ENCODE assay signal across 8 cellular contexts in the genomic region with DNA sequence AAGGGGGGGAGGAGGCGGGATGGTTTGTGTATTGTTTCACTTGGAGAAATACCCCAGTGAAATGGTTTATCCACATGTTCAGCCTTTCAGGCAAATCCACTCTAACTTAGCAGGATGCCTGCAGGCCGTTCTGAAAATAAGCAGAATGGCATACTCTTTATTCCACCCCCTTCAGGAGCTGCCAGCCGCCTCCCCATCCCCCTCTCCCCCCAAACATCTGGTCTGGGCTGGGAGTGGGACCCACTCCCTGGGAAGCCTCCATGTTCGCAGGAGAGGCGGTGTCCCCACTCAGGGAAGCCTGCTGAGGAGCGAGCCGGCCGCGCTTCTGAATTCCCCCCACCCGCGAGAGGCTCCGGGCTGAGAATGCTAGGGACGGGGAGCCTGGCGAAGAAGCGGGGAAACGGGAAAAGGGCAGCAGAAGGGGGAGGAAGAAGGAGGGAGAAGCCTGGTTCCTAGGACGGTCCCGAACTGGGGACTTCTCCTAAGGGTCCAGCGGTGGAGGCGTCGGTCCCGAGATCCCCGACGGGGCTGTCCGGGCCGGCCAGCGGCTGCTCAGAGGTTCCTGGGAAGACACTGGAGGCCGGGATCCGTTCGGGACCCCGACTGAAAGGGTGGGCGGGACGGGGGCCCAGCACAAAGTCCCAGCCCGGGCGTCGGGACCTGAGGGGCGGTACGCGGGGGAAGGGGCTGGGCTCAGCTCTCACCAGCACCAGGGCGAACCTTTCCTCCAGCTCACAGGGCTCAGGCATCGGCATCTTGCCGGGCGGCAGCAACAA. TPM values are rescaled to one million over a fixed set of nuclear protein-coding genes. Genes with fewer than 3 reads are reported as not detected.
DNase-seq lines count a peak whose midpoint lies in the region; ATAC-seq and TF ChIP-seq lines count a peak whose summit lies in the region.

No MANE protein-coding gene starts in this region.

- H3K4me3 ChIP-seq in epithelial cell of esophagus (ENCODE audit: low read length) (peak overlapping the region; percentile 43), mucosa of descending colon (peak overlapping the region; percentile 30), thyroid gland (replicated peaks in 1 of 3) (peak overlapping the region; percentile 16 to 90 (median 61))

- intact Hi-C loops in mucosa of descending colon (cut with DNase I, micrococcal nuclease), result loop anchor here (2.0 to 5.0 kb wide), 2 partner anchors 62 to 64 kb away; no protein-coding TSS in a partner anchor
- intact Hi-C loops in thyroid gland (cut with DNase I), result no loop called here

- H3K27me3 ChIP-seq in thyroid gland, result no peaks in the 10 kb centered on the region

- ATAC-seq in GM19455 (IDR thresholded peaks at IDR 0.05; ENCODE audit: unreplicated experiment), result peak; percentile 4
- ATAC-seq in mucosa of descending colon, result peak; percentile 27

- H3K9me3 ChIP-seq in mucosa of descending colon (no peaks in the 10 kb centered on the region), thyroid gland (no peaks in the 10 kb centered on the region)

- TF ChIP-seq POLR2A in thyroid gland (IDR thresholded peaks at IDR 0.05), result no peak

- WGBS in thyroid gland, 2 donors, result 0 to 2% methylated on average over 22 to 26 of the region's 43 CpGs

- DNase-seq in C1 segment of cervical spinal cord (lab: John Stamatoyannopoulos, UW) (peak in 12 of 14 donors; percentile 23 to 77 (median 57)), HT1080 (ENCODE audit: low read depth) (peak; percentile 19), epithelial cell of esophagus (ENCODE audit: low read depth) (no peak), mucosa of descending colon (peak; percentile 21 to 61 (median 45)), thyroid gland (peak; percentile 37 to 44), inferior parietal cortex (ENCODE audit: extremely low spot score) (no peak)
- DNase-seq in activated CD4-positive, alpha-beta T cell treated with anti-CD3 and anti-CD28 coated beads, Interleukin-2, amount 50 U/mL, for 4 hours, result peak; percentile 4 to 8

- no peaks in the 10 kb centered on the region for H3K4me1 ChIP-seq in mucosa of descending colon (ENCODE audit: low read depth)
- peaks cover 25 to 48% of the 10 kb centered on the region in 2 donors for H3K4me1 ChIP-seq in thyroid gland

- no peaks in the 10 kb centered on the region for H3K36me3 ChIP-seq in mucosa of descending colon (ENCODE audit: low read depth)
- H3K36me3 ChIP-seq in thyroid gland, result no peaks in the 10 kb centered on the region

- H3K27ac ChIP-seq in thyroid gland, result peak overlapping the region; percentile 84 to 97 (median 87)

- TF ChIP-seq CTCF in epithelial cell of esophagus (IDR thresholded peaks at IDR 0.05; ENCODE audit: insufficient read depth, low read depth, low read length, missing control alignments) (no peak), mucosa of descending colon (IDR thresholded peaks at IDR 0.05) (no peak), thyroid gland (IDR thresholded peaks at IDR 0.05) (no peak)

RNA-seq across cellular contexts. Expression of a gene that starts 0.7 kb away (rescaled TPM):
- 42.3 and 44.5 TPM in 2 replicates for total RNA-seq in HT1080 (2014; rRNA removed; shearing (Covaris generic))
- polyA plus RNA-seq in HT1080 (2015; cell fraction: cytosol; rRNA removed), result 22.0 and 22.2 TPM in 2 replicates
- 55.9 and 56.2 TPM in 2 replicates for polyA plus RNA-seq in HT1080 (2015; cell fraction: nucleus; rRNA removed)
- total RNA-seq in mucosa of descending colon, result 10 to 100 TPM in 1 of 3 donors, 1 to 10 TPM in 2; 4.2 to 13.4 (median 7.1) TPM
- total RNA-seq in thyroid gland, result 10 to 100 TPM; 30.9 to 41.8 (median 35.1) TPM

RNA-seq across cellular contexts. Expression of a gene that starts 34.8 kb away (rescaled TPM):
- 419 and 532 TPM in 2 replicates for total RNA-seq in HT1080 (2014; rRNA removed; shearing (Covaris generic))
- 719 and 760 TPM in 2 replicates for polyA plus RNA-seq in HT1080 (2015; cell fraction: cytosol; rRNA removed)
- 901 and 904 TPM in 2 replicates for polyA plus RNA-seq in HT1080 (2015; cell fraction: nucleus; rRNA removed)
- total RNA-seq in mucosa of descending colon, result 100 to 1,000 TPM; 614 to 954 (median 773) TPM
- total RNA-seq in thyroid gland, result 1,000 to 10,000 TPM in 1 of 4 donors, 100 to 1,000 TPM in 3; 745 to 1,019 (median 804) TPM

Comparison
In these comparisons a context has a peak if more than half of its experiments do, and no peak if none do; other contexts are left out.
1. DNase-seq: peak in C1 segment of cervical spinal cord (12 of 14), HT1080 (single experiment), activated CD4-positive, alpha-beta T cell treated with anti-CD3 and anti-CD28 coated beads, Interleukin-2, amount 50 U/mL, for 4 hours (2 of 2), mucosa of descending colon (3 of 3) and thyroid gland (2 of 2); none in epithelial cell of esophagus (single experiment) and inferior parietal cortex (single experiment).
2. Peak in every context shown above with its lines, with median percentiles within 50 percentile points of each other: H3K4me3 ChIP-seq.